1 cellular context compared by ENCODE assay signal in genomic region chr7:108586274-108586710, GRCh38.
TF ChIP-seq lines count a peak whose summit lies in the region.

No MANE protein-coding gene starts in this region.

TF ChIP-seq in K562, 482 proteins besides CTCF, POLR2A, EP300 and RAD21 (continued from another document and continues in another):
- TF ChIP-seq C11orf30 (IDR thresholded peaks at IDR 0.05; ENCODE audit: low read depth), result no peak
- TF ChIP-seq ARID2 (IDR thresholded peaks at IDR 0.05), result peak; percentile 44; the same call in 1 of the 2 replicates
- no peak for TF ChIP-seq HOXB6 (CRISPR knock-in tag; IDR thresholded peaks at IDR 0.05; ENCODE audit: borderline replicate concordance)
- no peak for TF ChIP-seq RFX5 (IDR thresholded peaks at IDR 0.05; ENCODE audit: low read depth, low read length)
- 0 out of 4 replicates have a peak, but pooled peaks of 1 of the 2 experiments have one; percentile 19 for TF ChIP-seq MCM7 (IDR thresholded peaks at IDR 0.05)
- no peak for TF ChIP-seq RAD51 (IDR thresholded peaks at IDR 0.05; ENCODE audit: borderline replicate concordance, low read depth)
- TF ChIP-seq, protein P1, sequence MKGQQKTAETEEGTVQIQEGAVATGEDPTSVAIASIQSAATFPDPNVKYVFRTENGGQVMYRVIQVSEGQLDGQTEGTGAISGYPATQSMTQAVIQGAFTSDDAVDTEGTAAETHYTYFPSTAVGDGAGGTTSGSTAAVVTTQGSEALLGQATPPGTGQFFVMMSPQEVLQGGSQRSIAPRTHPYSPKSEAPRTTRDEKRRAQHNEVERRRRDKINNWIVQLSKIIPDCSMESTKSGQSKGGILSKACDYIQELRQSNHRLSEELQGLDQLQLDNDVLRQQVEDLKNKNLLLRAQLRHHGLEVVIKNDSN (CRISPR knock-in tag; IDR thresholded peaks at IDR 0.05), result no peak
- no peak for TF ChIP-seq CCAR2 (IDR thresholded peaks at IDR 0.05; ENCODE audit: low read depth, low read length)
- no peak for TF ChIP-seq LCOR (CRISPR knock-in tag; IDR thresholded peaks at IDR 0.05)
- TF ChIP-seq, protein P2, sequence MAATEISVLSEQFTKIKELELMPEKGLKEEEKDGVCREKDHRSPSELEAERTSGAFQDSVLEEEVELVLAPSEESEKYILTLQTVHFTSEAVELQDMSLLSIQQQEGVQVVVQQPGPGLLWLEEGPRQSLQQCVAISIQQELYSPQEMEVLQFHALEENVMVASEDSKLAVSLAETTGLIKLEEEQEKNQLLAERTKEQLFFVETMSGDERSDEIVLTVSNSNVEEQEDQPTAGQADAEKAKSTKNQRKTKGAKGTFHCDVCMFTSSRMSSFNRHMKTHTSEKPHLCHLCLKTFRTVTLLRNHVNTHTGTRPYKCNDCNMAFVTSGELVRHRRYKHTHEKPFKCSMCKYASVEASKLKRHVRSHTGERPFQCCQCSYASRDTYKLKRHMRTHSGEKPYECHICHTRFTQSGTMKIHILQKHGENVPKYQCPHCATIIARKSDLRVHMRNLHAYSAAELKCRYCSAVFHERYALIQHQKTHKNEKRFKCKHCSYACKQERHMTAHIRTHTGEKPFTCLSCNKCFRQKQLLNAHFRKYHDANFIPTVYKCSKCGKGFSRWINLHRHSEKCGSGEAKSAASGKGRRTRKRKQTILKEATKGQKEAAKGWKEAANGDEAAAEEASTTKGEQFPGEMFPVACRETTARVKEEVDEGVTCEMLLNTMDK (IDR thresholded peaks at IDR 0.05; ENCODE audit: borderline replicate concordance, insufficient read depth, low read depth, low read length, poor library complexity, severe bottlenecking), result no peak
- no peak for TF ChIP-seq NR3C1 (CRISPR knock-in tag; IDR thresholded peaks at IDR 0.05)
- TF ChIP-seq ZKSCAN1 (IDR thresholded peaks at IDR 0.05; ENCODE audit: low read depth, low read length), result no peak
- TF ChIP-seq, protein P3, sequence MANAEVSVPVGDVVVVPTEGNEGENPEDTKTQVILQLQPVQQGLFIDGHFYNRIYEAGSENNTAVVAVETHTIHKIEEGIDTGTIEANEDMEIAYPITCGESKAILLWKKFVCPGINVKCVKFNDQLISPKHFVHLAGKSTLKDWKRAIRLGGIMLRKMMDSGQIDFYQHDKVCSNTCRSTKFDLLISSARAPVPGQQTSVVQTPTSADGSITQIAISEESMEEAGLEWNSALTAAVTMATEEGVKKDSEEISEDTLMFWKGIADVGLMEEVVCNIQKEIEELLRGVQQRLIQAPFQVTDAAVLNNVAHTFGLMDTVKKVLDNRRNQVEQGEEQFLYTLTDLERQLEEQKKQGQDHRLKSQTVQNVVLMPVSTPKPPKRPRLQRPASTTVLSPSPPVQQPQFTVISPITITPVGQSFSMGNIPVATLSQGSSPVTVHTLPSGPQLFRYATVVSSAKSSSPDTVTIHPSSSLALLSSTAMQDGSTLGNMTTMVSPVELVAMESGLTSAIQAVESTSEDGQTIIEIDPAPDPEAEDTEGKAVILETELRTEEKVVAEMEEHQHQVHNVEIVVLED (CRISPR knock-in tag; IDR thresholded peaks at IDR 0.05), result no peak
- TF ChIP-seq MCM3 (IDR thresholded peaks at IDR 0.05), result no peak
- TF ChIP-seq PTBP1 (IDR thresholded peaks at IDR 0.05; ENCODE audit: low read depth, low read length), result no peak
- TF ChIP-seq ZNF165 (CRISPR knock-in tag; IDR thresholded peaks at IDR 0.05; ENCODE audit: borderline replicate concordance), result no peak
- TF ChIP-seq ZBTB34 (CRISPR knock-in tag; IDR thresholded peaks at IDR 0.05), result no peak
- no peak for TF ChIP-seq RUNX1 (IDR thresholded peaks at IDR 0.05; ENCODE audit: low read depth)
- no peak for TF ChIP-seq CREBBP (IDR thresholded peaks at IDR 0.05; ENCODE audit: low read depth, low read length)
- peak; percentile 34; the same call in 1 of the 2 replicates for TF ChIP-seq MEF2D (tag; conservative IDR thresholded peaks at IDR 0.05; ENCODE audit: low read depth)
- no peak for TF ChIP-seq CAMTA2 (CRISPR knock-in tag; conservative IDR thresholded peaks at IDR 0.05)
- TF ChIP-seq HDAC6 (IDR thresholded peaks at IDR 0.05; ENCODE audit: low read depth, low read length), result no peak
- peak; percentile 45; the same call in 1 of the 2 replicates for TF ChIP-seq ZEB2 (IDR thresholded peaks at IDR 0.05)
- peak; percentile 79 for TF ChIP-seq ARHGAP35 (IDR thresholded peaks at IDR 0.05; ENCODE audit: partially characterized antibody)
- no peak for TF ChIP-seq SAP30 (IDR thresholded peaks at IDR 0.05; ENCODE audit: borderline replicate concordance, insufficient read depth, low read depth, low read length, poor library complexity, severe bottlenecking)
- TF ChIP-seq, protein P4, sequence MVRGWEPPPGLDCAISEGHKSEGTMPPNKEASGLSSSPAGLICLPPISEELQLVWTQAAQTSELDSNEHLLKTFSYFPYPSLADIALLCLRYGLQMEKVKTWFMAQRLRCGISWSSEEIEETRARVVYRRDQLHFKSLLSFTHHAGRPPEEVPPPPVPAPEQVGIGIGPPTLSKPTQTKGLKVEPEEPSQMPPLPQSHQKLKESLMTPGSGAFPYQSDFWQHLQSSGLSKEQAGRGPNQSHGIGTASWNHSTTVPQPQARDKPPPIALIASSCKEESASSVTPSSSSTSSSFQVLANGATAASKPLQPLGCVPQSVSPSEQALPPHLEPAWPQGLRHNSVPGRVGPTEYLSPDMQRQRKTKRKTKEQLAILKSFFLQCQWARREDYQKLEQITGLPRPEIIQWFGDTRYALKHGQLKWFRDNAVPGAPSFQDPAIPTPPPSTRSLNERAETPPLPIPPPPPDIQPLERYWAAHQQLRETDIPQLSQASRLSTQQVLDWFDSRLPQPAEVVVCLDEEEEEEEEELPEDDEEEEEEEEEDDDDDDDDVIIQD (CRISPR knock-in tag; IDR thresholded peaks at IDR 0.05), result no peak
- no peak for TF ChIP-seq ZNF3 (CRISPR knock-in tag; IDR thresholded peaks at IDR 0.05)
- TF ChIP-seq, protein P5, sequence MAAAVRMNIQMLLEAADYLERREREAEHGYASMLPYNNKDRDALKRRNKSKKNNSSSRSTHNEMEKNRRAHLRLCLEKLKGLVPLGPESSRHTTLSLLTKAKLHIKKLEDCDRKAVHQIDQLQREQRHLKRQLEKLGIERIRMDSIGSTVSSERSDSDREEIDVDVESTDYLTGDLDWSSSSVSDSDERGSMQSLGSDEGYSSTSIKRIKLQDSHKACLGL (CRISPR knock-in tag; IDR thresholded peaks at IDR 0.05; ENCODE audit: borderline replicate concordance, poor library complexity, severe bottlenecking), result no peak
- TF ChIP-seq PPARD (CRISPR knock-in tag; IDR thresholded peaks at IDR 0.05), result no peak
- TF ChIP-seq NR0B1 (IDR thresholded peaks at IDR 0.05; ENCODE audit: partially characterized antibody), result no peak
- no peak for TF ChIP-seq PHTF2 (CRISPR knock-in tag; IDR thresholded peaks at IDR 0.05)
- TF ChIP-seq, protein P6, sequence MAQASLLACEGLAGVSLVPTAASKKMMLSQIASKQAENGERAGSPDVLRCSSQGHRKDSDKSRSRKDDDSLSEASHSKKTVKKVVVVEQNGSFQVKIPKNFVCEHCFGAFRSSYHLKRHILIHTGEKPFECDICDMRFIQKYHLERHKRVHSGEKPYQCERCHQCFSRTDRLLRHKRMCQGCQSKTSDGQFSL (CRISPR knock-in tag; IDR thresholded peaks at IDR 0.05), result no peak
- TF ChIP-seq, protein P6 (tag; IDR thresholded peaks at IDR 0.05), result no peak
- peak; percentile 64; the same call in 1 of the 2 replicates for TF ChIP-seq ZNF395 (CRISPR knock-in tag; IDR thresholded peaks at IDR 0.05)
- TF ChIP-seq RBBP5 (IDR thresholded peaks at IDR 0.05; ENCODE audit: borderline replicate concordance, insufficient read depth, low read length, poor library complexity, severe bottlenecking), result no peak
- TF ChIP-seq MEIS2 (IDR thresholded peaks at IDR 0.05; ENCODE audit: partially characterized antibody), result peak; percentile 100
- TF ChIP-seq ZNF143 (CRISPR knock-in tag; IDR thresholded peaks at IDR 0.05), result no peak
- TF ChIP-seq SRSF1 (IDR thresholded peaks at IDR 0.05; ENCODE audit: low read depth, low read length), result no peak
- TF ChIP-seq VEZF1 (CRISPR knock-in tag; IDR thresholded peaks at IDR 0.05), result 0 out of 2 replicates have a peak, but pooled peaks have one; percentile 13
- TF ChIP-seq ZBTB1 (CRISPR knock-in tag; IDR thresholded peaks at IDR 0.05; ENCODE audit: borderline replicate concordance, low read depth), result no peak
- TF ChIP-seq SREBF1 (IDR thresholded peaks at IDR 0.05; ENCODE audit: borderline replicate concordance, low read depth, low read length), result no peak
- peak; percentile 65; the same call in 1 of the 2 replicates for TF ChIP-seq SMARCA5 (IDR thresholded peaks at IDR 0.05)
- no peak for TF ChIP-seq NR1H2 (CRISPR knock-in tag; IDR thresholded peaks at IDR 0.05)
- no peak for TF ChIP-seq ZNF717 (CRISPR knock-in tag; IDR thresholded peaks at IDR 0.05)
- peak; percentile 98 for TF ChIP-seq TCF3 (CRISPR knock-in tag; IDR thresholded peaks at IDR 0.05)
- TF ChIP-seq PRPF4 (IDR thresholded peaks at IDR 0.05; ENCODE audit: insufficient read depth, low read depth, low read length, poor library complexity, severe bottlenecking), result no peak
- TF ChIP-seq E2F5 (CRISPR knock-in tag; IDR thresholded peaks at IDR 0.05), result no peak
- TF ChIP-seq ZNF561 (CRISPR knock-in tag; conservative IDR thresholded peaks at IDR 0.05), result no peak
- 0 out of 2 replicates have a peak, but pooled peaks have one; percentile 53 for TF ChIP-seq ZNF589 (CRISPR knock-in tag; IDR thresholded peaks at IDR 0.05; ENCODE audit: low read depth)
- no peak for TF ChIP-seq SAFB2 (IDR thresholded peaks at IDR 0.05; ENCODE audit: borderline replicate concordance, low read depth, low read length, severe bottlenecking)
- no peak for TF ChIP-seq HNRNPUL1 (IDR thresholded peaks at IDR 0.05; ENCODE audit: low read length)
- TF ChIP-seq GABPA (tag; conservative IDR thresholded peaks at IDR 0.05; ENCODE audit: low read depth), result no peak
- peak; percentile 74; the same call in 1 of the 2 replicates for TF ChIP-seq THRAP3 (IDR thresholded peaks at IDR 0.05; ENCODE audit: borderline replicate concordance)
- TF ChIP-seq, protein P7, sequence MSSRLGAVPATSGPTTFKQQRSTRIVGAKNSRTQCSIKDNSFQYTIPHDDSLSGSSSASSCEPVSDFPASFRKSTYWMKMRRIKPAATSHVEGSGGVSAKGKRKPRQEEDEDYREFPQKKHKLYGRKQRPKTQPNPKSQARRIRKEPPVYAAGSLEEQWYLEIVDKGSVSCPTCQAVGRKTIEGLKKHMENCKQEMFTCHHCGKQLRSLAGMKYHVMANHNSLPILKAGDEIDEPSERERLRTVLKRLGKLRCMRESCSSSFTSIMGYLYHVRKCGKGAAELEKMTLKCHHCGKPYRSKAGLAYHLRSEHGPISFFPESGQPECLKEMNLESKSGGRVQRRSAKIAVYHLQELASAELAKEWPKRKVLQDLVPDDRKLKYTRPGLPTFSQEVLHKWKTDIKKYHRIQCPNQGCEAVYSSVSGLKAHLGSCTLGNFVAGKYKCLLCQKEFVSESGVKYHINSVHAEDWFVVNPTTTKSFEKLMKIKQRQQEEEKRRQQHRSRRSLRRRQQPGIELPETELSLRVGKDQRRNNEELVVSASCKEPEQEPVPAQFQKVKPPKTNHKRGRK (tag; IDR thresholded peaks at IDR 0.05), result peak; percentile 96
- TF ChIP-seq ZNF696 (CRISPR knock-in tag; conservative IDR thresholded peaks at IDR 0.05), result no peak
- no peak for TF ChIP-seq TAF9B (IDR thresholded peaks at IDR 0.05; ENCODE audit: partially characterized antibody)
